In the genomic region with DNA sequence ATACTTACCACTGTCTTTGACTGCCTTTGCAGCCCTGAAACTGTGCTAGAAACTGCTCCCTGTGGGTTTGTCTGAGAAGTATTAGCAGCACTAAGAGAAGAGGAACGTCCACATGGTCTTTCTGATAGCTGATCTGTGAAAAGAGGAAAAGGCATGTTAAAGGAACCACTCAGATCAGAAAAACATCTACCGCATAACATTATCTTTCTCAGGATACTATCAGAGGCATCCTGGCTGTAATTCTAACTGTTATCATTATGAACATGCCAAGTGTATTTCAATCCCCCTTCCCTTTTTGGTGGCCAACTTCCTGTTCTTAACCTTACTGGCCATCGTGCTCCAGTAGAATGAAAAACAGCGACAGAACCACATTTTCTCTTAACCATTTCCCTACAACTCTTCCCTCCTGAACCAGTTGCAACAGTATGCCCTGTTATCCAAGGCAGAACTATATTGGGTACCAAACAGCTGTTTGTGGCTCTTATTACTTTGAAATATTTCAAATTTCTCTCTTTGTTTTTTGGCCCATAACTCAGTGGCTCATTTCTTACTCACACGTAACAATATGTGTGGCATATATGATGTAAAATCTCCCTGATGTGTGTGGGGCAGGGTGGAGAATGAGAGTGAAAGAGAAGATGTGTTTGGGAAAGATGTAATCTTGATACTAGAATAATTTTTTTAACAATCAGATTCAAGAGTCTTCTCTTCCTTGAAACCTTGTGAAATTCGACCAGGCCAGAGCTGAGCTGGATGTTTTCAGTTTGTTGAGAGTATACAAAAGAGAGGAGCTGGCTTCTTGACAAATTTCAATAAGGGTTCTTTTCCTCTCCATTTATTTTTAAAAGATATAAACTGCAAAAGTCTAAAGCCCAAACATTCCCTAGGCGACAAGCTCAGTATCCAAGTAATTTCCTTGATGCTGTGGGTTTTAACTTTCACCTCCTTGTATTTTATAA, we compare ENCODE assay signal across 10 cellular contexts. TPM values are rescaled to one million over a fixed set of nuclear protein-coding genes. Genes with fewer than 3 reads are reported as not detected.
DNase-seq lines count a peak whose midpoint lies in the region; ATAC-seq, FAIRE-seq and TF ChIP-seq lines count a peak whose summit lies in the region.
"Had no signal": no experiment of that assay in that cellular context is flagged by ENCODE, and none has a peak within 500 bp of the region (broad histone marks: within the 10 kb centered on the region; RNA-seq: fewer than 3 reads in every experiment).

No MANE protein-coding gene starts in this region.

- WGBS in H1 (ENCODE audit: extremely low coverage in 1 of 2, insufficient coverage in 1 of 2, insufficient read length in 1 of 2, insufficient replicate concordance in 2 of 2, low coverage in 1 of 2, low lambda C conversion rate in 2 of 2, missing lambda C conversion rate in 1 of 2), 2 experiments: 78% methylated on average over 7 of the region's 7 CpGs; no CpG with 5 or more reads in 1 of the 2 experiments

- H3K23me2 ChIP-seq in H1 (ENCODE audit: low read depth, low read length): no peaks in the 10 kb centered on the region

- POLR2A ChIA-PET in H1 (lab: Charles Lee; ENCODE audit: partially characterized antibody): interaction anchor here (1.1 kb wide), 1 partner anchor 125 kb away, joined by 3 read pairs; no protein-coding TSS in a partner anchor

- peak overlapping the region; percentile 55 for H3K27ac Mint-ChIP-seq in T-helper 2 cell treated with Interferon-gamma antibody and Interleukin-4, amounts not matched to agents 5 μg/mL and 100 μg/mL, for 36 hours
- peak overlapping the region; percentile 63 for H3K27ac Mint-ChIP-seq in stimulated activated effector memory CD8-positive, alpha-beta T cell treated with anti-CD3 and anti-CD28 coated beads, Interleukin-12 subunit alpha, Interleukin-12 subunit beta, amount 100 ng/mL, for 72 hours

- H3K4me1 ChIP-seq in H1 (replicated peaks in 1 of 4; ENCODE audit: control insufficient read depth in 3 of 4, insufficient read depth in 4 of 4, low read length in 3 of 4): no peaks in the 10 kb centered on the region; a peak in 1 of 7 replicates

- H3K27me3 ChIP-seq in H1 (replicated peaks in 1 of 4; ENCODE audit: control insufficient read depth in 3 of 4, extremely low read depth in 1 of 4, insufficient read depth in 3 of 4, low read length in 3 of 4): no peaks in the 10 kb centered on the region

- no peaks in the 10 kb centered on the region for H3K27me3 Mint-ChIP-seq in T-helper 2 cell treated with Interferon-gamma antibody and Interleukin-4, amounts not matched to agents 5 μg/mL and 100 μg/mL, for 36 hours (ENCODE audit: low read depth)

- no peak for DNase-seq in T-helper 2 cell treated with Interferon-gamma antibody and Interleukin-4, amounts not matched to agents 5 μg/mL and 100 μg/mL, for 36 hours (ENCODE audit: low spot score)
- DNase-seq in T-helper 2 cell (no peak), OCI-M2 (lab: John Stamatoyannopoulos, UW; ENCODE audit: unreplicated experiment) (peak; percentile 38), H1 (ENCODE audit: low read depth in 1 of 2, low spot score in 2 of 2) (no peak), NCI-H524 (lab: John Stamatoyannopoulos, UW) (no peak), COLO829 (ENCODE audit: low spot score) (no peak)
- no peak for DNase-seq in stimulated activated effector memory CD8-positive, alpha-beta T cell treated with anti-CD3 and anti-CD28 coated beads, Interleukin-12 subunit alpha, Interleukin-12 subunit beta, amount 100 ng/mL, for 72 hours (ENCODE audit: low spot score in 2 of 2)
- DNase-seq: ACHN, NCI-H226 had no signal

- no peak for TF ChIP-seq RAD21 in H1 (IDR thresholded peaks at IDR 0.05 in 1 of 2, conservative IDR thresholded peaks at IDR 0.05 in 1 of 2; ENCODE audit: low read depth in 2 of 2, low read length in 2 of 2)

- no peak overlapping the region for H3K18ac ChIP-seq in H1 (ENCODE audit: extremely low read depth, low read length)

- H3K9ac ChIP-seq in H1 (replicated peaks in 1 of 4; ENCODE audit: extremely low read depth in 1 of 4, low read depth in 3 of 4, low read length in 3 of 4): no peak overlapping the region

- no peak overlapping the region for H2BK12ac ChIP-seq in H1 (ENCODE audit: low read depth, low read length)

- H2BK120ac ChIP-seq in H1 (replicated peaks; ENCODE audit: low read depth, low read length): no peak overlapping the region

- no peak overlapping the region for H4K5ac ChIP-seq in H1 (ENCODE audit: insufficient read length, low read depth, low read length)

- no peak for FAIRE-seq in H1 (lab: Jason Lieb, UNC)

- no peaks in the 10 kb centered on the region for H3K79me1 ChIP-seq in H1 (ENCODE audit: low read depth, low read length)

- CTCF ChIA-PET in H1 (lab: Charles Lee; ENCODE audit: partially characterized antibody): no interaction called here

- no peak overlapping the region for H4K8ac ChIP-seq in H1 (ENCODE audit: extremely low read depth, insufficient read depth, low read length)

- peak overlapping the region; percentile 3 for H3K4me3 Mint-ChIP-seq in T-helper 2 cell treated with Interferon-gamma antibody and Interleukin-4, amounts not matched to agents 5 μg/mL and 100 μg/mL, for 36 hours
- H3K4me3 Mint-ChIP-seq in stimulated activated effector memory CD8-positive, alpha-beta T cell treated with anti-CD3 and anti-CD28 coated beads, Interleukin-12 subunit alpha, Interleukin-12 subunit beta, amount 100 ng/mL, for 72 hours: peak overlapping the region; percentile 21

- no peak overlapping the region for H3K23ac ChIP-seq in H1 (ENCODE audit: insufficient read length)

- peaks cover 73% of the 10 kb centered on the region for H3K4me1 Mint-ChIP-seq in T-helper 2 cell treated with Interferon-gamma antibody and Interleukin-4, amounts not matched to agents 5 μg/mL and 100 μg/mL, for 36 hours (ENCODE audit: low read depth)
- peaks cover 59% of the 10 kb centered on the region for H3K4me1 Mint-ChIP-seq in stimulated activated effector memory CD8-positive, alpha-beta T cell treated with anti-CD3 and anti-CD28 coated beads, Interleukin-12 subunit alpha, Interleukin-12 subunit beta, amount 100 ng/mL, for 72 hours

- H3K4me3 ChIP-seq in H1 (ENCODE audit: extremely low read depth in 1 of 4, insufficient read depth in 2 of 4, low read depth in 3 of 4, low read length in 4 of 4): no peak overlapping the region

- TF ChIP-seq CTCF in H1 (IDR thresholded peaks at IDR 0.05; ENCODE audit: control extremely low read depth in 1 of 3, insufficient read depth in 1 of 3, low read depth in 1 of 3, low read length in 3 of 3): no peak

- H2AFZ ChIP-seq in H1 (ENCODE audit: low read length): 0 out of 2 replicates have a peak overlapping the region, but pooled peaks have one; percentile 22

- no peak for TF ChIP-seq POLR2A in H1 (IDR thresholded peaks at IDR 0.05; ENCODE audit: control extremely low read depth in 1 of 2, low read depth in 2 of 2, low read length in 2 of 2)

- H3K14ac ChIP-seq in H1 (ENCODE audit: insufficient read length): no peak overlapping the region

- no peak overlapping the region for H3K27ac ChIP-seq in H1 (ENCODE audit: low read depth, low read length)

- no peak overlapping the region for H2AK5ac ChIP-seq in H1 (ENCODE audit: low read depth, low read length)

- no peak overlapping the region for H3K4ac ChIP-seq in H1 (replicated peaks; ENCODE audit: insufficient read length, low read depth, low read length)

- H3K79me2 ChIP-seq in H1 (ENCODE audit: control insufficient read depth in 1 of 2, insufficient read depth in 2 of 2, low read length in 2 of 2): no peaks in the 10 kb centered on the region

- H2BK20ac ChIP-seq in H1 (ENCODE audit: low read length): no peak overlapping the region

- peaks cover 70% of the 10 kb centered on the region for H3K36me3 Mint-ChIP-seq in T-helper 2 cell treated with Interferon-gamma antibody and Interleukin-4, amounts not matched to agents 5 μg/mL and 100 μg/mL, for 36 hours (ENCODE audit: low read depth)
- peaks cover 56% of the 10 kb centered on the region for H3K36me3 Mint-ChIP-seq in stimulated activated effector memory CD8-positive, alpha-beta T cell treated with anti-CD3 and anti-CD28 coated beads, Interleukin-12 subunit alpha, Interleukin-12 subunit beta, amount 100 ng/mL, for 72 hours

- no peaks in the 10 kb centered on the region for H3K9me3 Mint-ChIP-seq in T-helper 2 cell treated with Interferon-gamma antibody and Interleukin-4, amounts not matched to agents 5 μg/mL and 100 μg/mL, for 36 hours
- H3K9me3 Mint-ChIP-seq in stimulated activated effector memory CD8-positive, alpha-beta T cell treated with anti-CD3 and anti-CD28 coated beads, Interleukin-12 subunit alpha, Interleukin-12 subunit beta, amount 100 ng/mL, for 72 hours: no peaks in the 10 kb centered on the region

- H2BK5ac ChIP-seq in H1 (ENCODE audit: low read depth, low read length): no peak overlapping the region

- no peaks in the 10 kb centered on the region for H4K20me1 ChIP-seq in H1 (replicated peaks in 1 of 2; ENCODE audit: control insufficient read depth in 1 of 2, insufficient read depth in 2 of 2, low read length in 2 of 2)

- ATAC-seq in stimulated activated effector memory CD8-positive, alpha-beta T cell treated with anti-CD3 and anti-CD28 coated beads, Interleukin-12 subunit alpha, Interleukin-12 subunit beta, amount 100 ng/mL, for 72 hours: peak; percentile 43
- no peak for ATAC-seq in HG02623 (IDR thresholded peaks at IDR 0.05; ENCODE audit: unreplicated experiment)

- no peaks in the 10 kb centered on the region for H3K36me3 ChIP-seq in H1 (ENCODE audit: control insufficient read depth in 2 of 4, insufficient read depth in 4 of 4, low read length in 3 of 4)

- H2BK15ac ChIP-seq in H1 (ENCODE audit: low read length): no peak overlapping the region

- no peak overlapping the region for H3K56ac ChIP-seq in H1 (replicated peaks; ENCODE audit: insufficient read length, low read depth, low read length)

- no peak overlapping the region for H4K91ac ChIP-seq in H1 (replicated peaks; ENCODE audit: insufficient read length, low read length)

- no peaks in the 10 kb centered on the region for H3K9me3 ChIP-seq in H1 (ENCODE audit: insufficient read depth in 2 of 2, low read depth in 1 of 2, low read length in 1 of 2)

- no peak for TF ChIP-seq EP300 in H1 (IDR thresholded peaks at IDR 0.05; ENCODE audit: borderline replicate concordance in 1 of 2, low read depth in 2 of 2, low read length in 2 of 2)

- no peak overlapping the region for H3K4me2 ChIP-seq in H1 (ENCODE audit: insufficient read depth in 1 of 2, low read depth in 2 of 2, low read length in 2 of 2)

TF ChIP-seq in H1, 55 proteins besides CTCF, POLR2A, EP300 and RAD21:
- no peak for TF ChIP-seq JUND (IDR thresholded peaks at IDR 0.05; ENCODE audit: low read length)
- TF ChIP-seq POLR2AphosphoS5 (IDR thresholded peaks at IDR 0.05; ENCODE audit: low read depth, low read length): no peak

RNA-seq across cellular contexts. Expression of a gene that starts 35.2 kb away (rescaled TPM):
- total RNA-seq in H1 (2021; fragmentation: NEBNext Ultra II Directional; extraction: Animal tissue kit (Norgen Biotek cat#: 25700)): 3.6 TPM in 2 replicates
- 2.1 and 3.7 TPM in 2 replicates for polyA plus RNA-seq in H1 (2011; rRNA removed)
- 3.4 TPM for polyA plus RNA-seq in H1 (2011; cell fraction: cytosol; rRNA removed)
- polyA plus RNA-seq in H1 (2011; cell fraction: nucleus; rRNA removed): 2.2 TPM
- 3.3 to 4.3 TPM (median 3.5 TPM) in 4 replicates for polyA plus RNA-seq in H1 (2012, experiment 1 of 2)
- polyA plus RNA-seq in H1 (2012, experiment 2 of 2): 0.35 TPM
- polyA plus RNA-seq in H1 (2013, experiment 1 of 2): 2.5 TPM
- 2.5 TPM for polyA plus RNA-seq in H1 (2013, experiment 2 of 2)
- polyA minus RNA-seq in H1 (2011; rRNA and poly(A)+ RNA removed): 3.5 and 7.3 TPM in 2 replicates
- 2.1 TPM for polyA minus RNA-seq in H1 (2011; cell fraction: cytosol; rRNA and poly(A)+ RNA removed)
- polyA minus RNA-seq in H1 (2011; cell fraction: nucleus; rRNA and poly(A)+ RNA removed): 2.7 TPM
